In the genomic region with DNA sequence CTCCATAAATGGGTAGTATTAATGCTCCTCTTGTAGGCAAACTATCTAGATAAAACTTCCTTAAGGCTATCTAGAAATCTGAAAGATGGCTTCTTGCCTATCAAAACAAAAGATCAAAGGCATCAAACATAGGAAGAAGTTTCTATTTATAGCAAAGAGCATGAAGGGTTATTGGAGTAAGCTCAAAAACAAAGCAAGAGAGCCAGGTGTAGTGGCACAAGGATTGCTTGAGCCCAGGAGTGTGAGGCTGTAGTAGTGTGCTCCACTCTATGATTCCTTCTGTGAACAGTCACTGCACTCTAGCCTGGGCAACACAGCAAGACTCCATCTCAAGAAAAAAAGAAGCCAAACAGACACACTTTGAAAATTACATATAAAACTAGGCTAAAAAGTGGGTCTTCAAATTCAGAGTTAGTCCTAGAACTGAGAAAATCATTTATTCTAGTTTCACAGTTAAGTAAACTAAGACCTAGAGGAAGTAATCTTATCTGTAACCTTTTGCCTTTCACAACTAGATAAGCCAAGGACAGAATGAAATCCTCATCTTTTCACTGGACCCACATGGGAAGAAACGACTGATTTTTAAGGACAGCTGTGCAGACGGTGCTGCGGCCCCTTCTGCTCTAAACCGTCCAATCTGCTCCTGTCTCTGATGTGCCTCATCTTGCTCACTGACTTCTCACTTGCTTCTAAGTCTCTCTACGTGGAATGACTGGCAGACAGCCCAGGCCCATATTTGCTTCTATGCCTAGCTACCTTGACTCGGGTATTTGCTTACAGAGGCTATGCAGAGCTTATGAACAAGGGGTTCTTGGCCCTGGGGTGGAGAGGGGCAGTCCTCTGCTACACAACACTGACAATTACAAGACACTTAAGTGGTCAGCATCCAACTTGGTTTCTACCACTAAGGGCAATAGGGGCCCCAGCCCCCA, we compare ENCODE assay signal across 12 cellular contexts. TPM values are rescaled to one million over a fixed set of nuclear protein-coding genes. Genes with fewer than 3 reads are reported as not detected.
DNase-seq lines count a peak whose midpoint lies in the region; ATAC-seq and TF ChIP-seq lines count a peak whose summit lies in the region.
"Had no signal": no experiment of that assay in that cellular context is flagged by ENCODE, and none has a peak within 500 bp of the region (broad histone marks: within the 10 kb centered on the region; RNA-seq: fewer than 3 reads in every experiment).

No MANE protein-coding gene starts in this region.

- whole genome bisulfite sequencing in body of pancreas, 2 donors, result 47 to 51% methylated on average over 6 of the region's 6 CpGs
- WGBS in hepatocyte (ENCODE audit: low lambda C conversion rate, missing lambda C conversion rate), result 69% methylated on average over 6 of the region's 6 CpGs

- peak overlapping the region; percentile 57 for H3K27ac Mint-ChIP-seq in osteocyte (ENCODE audit: unreplicated experiment)
- H3K27ac Mint-ChIP-seq: activated B cell treated with CpG ODN at 0.5 μM for 24 hours; dendritic cell treated with granulocyte-macrophage colony-stimulating factor and Interleukin-4, amounts not matched to agents 40 ng/mL and 50 ng/mL, for 4 days had no signal

- no peak for ATAC-seq in body of pancreas

- H3K4me2 ChIP-seq in hepatocyte, result no peak overlapping the region

- H2AFZ ChIP-seq in hepatocyte, result no peak overlapping the region

- peaks cover 12% of the 10 kb centered on the region for H3K4me1 Mint-ChIP-seq in osteocyte (ENCODE audit: unreplicated experiment)
- H3K4me1 Mint-ChIP-seq: activated B cell treated with CpG ODN at 0.5 μM for 24 hours had no signal

- H3K4me3 Mint-ChIP-seq in osteocyte (ENCODE audit: unreplicated experiment), result no peak overlapping the region
- H3K4me3 Mint-ChIP-seq: activated B cell treated with CpG ODN at 0.5 μM for 24 hours; dendritic cell treated with granulocyte-macrophage colony-stimulating factor and Interleukin-4, amounts not matched to agents 40 ng/mL and 50 ng/mL, for 4 days had no signal

- intact Hi-C loops in body of pancreas (cut with DNase I), result no loop called here

- no peak overlapping the region for H3K4me3 ChIP-seq in body of pancreas
- no peak overlapping the region for H3K4me3 ChIP-seq in hepatocyte

- in situ Hi-C loops in ACHN (cut with HindIII; ENCODE audit: low pct_ligation_motif_present, low pct_unique_long_range_greater_than_20kb, low sequenced_read_pairs), result no loop called here

- H3K9me3 ChIP-seq in body of pancreas, result no peaks in the 10 kb centered on the region
- H3K9me3 ChIP-seq in hepatocyte (ENCODE audit: low read depth), result no peaks in the 10 kb centered on the region

- no peak for DNase-seq in HEK293T (ENCODE audit: extremely low spot score)
- DNase-seq in body of pancreas, result peak; percentile 34 to 71 (median 42)
- no peak for DNase-seq in osteocyte (ENCODE audit: extremely low spot score, unreplicated experiment)
- DNase-seq in H4 (ENCODE audit: low spot score), result no peak
- no peak for DNase-seq in hepatocyte (ENCODE audit: low spot score)
- no peak for DNase-seq in ACHN
- no peak for DNase-seq in NCI-H1930 (lab: John Stamatoyannopoulos, UW)
- DNase-seq: activated B cell treated with CpG ODN at 0.5 μM for 24 hours; activated effector memory CD4-positive, alpha-beta T cell treated with anti-CD3 and anti-CD28 coated beads, Interleukin-2, amount 50 U/mL, for 16 hours; NCI-H1092 treated with DMSO at 0.1 percent for 48 hours had no signal

- no peaks in the 10 kb centered on the region for H3K79me2 ChIP-seq in hepatocyte

- H3K36me3 ChIP-seq in body of pancreas (replicated peaks in 1 of 2; ENCODE audit: insufficient read depth in 1 of 2, low read depth in 2 of 2) (peaks cover 0 to 3% of the 10 kb centered on the region in 2 donors), hepatocyte (replicated peaks; ENCODE audit: insufficient read depth, low read depth) (no peaks in the 10 kb centered on the region)

- no peaks in the 10 kb centered on the region for H4K20me1 ChIP-seq in hepatocyte (ENCODE audit: insufficient read depth, poor library complexity, severe bottlenecking)

- H3K9me3 Mint-ChIP-seq in osteocyte (ENCODE audit: unreplicated experiment), result no peaks in the 10 kb centered on the region
- H3K9me3 Mint-ChIP-seq: activated B cell treated with CpG ODN at 0.5 μM for 24 hours; dendritic cell treated with granulocyte-macrophage colony-stimulating factor and Interleukin-4, amounts not matched to agents 40 ng/mL and 50 ng/mL, for 4 days had no signal

- H3K27me3 ChIP-seq in body of pancreas (no peaks in the 10 kb centered on the region), hepatocyte (no peaks in the 10 kb centered on the region)

- no peak for TF ChIP-seq POLR2A in body of pancreas (IDR thresholded peaks at IDR 0.05)

- H3K27ac ChIP-seq in C4-2B (peak overlapping the region; percentile 56), body of pancreas (no peak overlapping the region), hepatocyte (no peak overlapping the region)

- TF ChIP-seq CTCF in C4-2B (conservative IDR thresholded peaks at IDR 0.05), result no peak
- TF ChIP-seq CTCF in body of pancreas (IDR thresholded peaks at IDR 0.05), result no peak
- TF ChIP-seq CTCF in osteocyte (IDR thresholded peaks at IDR 0.05), result no peak
- TF ChIP-seq CTCF in hepatocyte (IDR thresholded peaks at IDR 0.05; ENCODE audit: poor library complexity), result no peak

- H3K4me1 ChIP-seq in body of pancreas (peaks cover 11% of the 10 kb centered on the region), hepatocyte (ENCODE audit: insufficient read depth) (peaks cover 8% of the 10 kb centered on the region)

- CTCF ChIA-PET in HEK293T (lab: Yijun Ruan, JAX), result no interaction called here

- POLR2A ChIA-PET in HEK293T (lab: Yijun Ruan, JAX), result no interaction called here

- H3K9me2 ChIP-seq in hepatocyte (replicated peaks; ENCODE audit: insufficient read depth), result no peaks in the 10 kb centered on the region

- H3K27me3 Mint-ChIP-seq in osteocyte (ENCODE audit: unreplicated experiment), result no peaks in the 10 kb centered on the region
- H3K27me3 Mint-ChIP-seq: activated B cell treated with CpG ODN at 0.5 μM for 24 hours; dendritic cell treated with granulocyte-macrophage colony-stimulating factor and Interleukin-4, amounts not matched to agents 40 ng/mL and 50 ng/mL, for 4 days had no signal

- H3K36me3 Mint-ChIP-seq in osteocyte (ENCODE audit: unreplicated experiment), result peaks cover 22% of the 10 kb centered on the region

TF ChIP-seq in HEK293T, 16 proteins besides CTCF, POLR2A, EP300 and RAD21:
- TF ChIP-seq LEF1 (IDR thresholded peaks at IDR 0.05; ENCODE audit: borderline replicate concordance) (0 out of 2 replicates have a peak, but pooled peaks have one; percentile 7), FOXM1 (IDR thresholded peaks at IDR 0.05; ENCODE audit: borderline replicate concordance) (no peak)

RNA-seq across cellular contexts. Expression of a gene that starts 50.0 kb away (rescaled TPM):
- 10 to 100 TPM; 35.9 to 40.5 TPM for total RNA-seq in body of pancreas
- 146 and 156 TPM in 2 replicates for total RNA-seq in osteocyte
- 26.5 and 26.9 TPM in 2 replicates for total RNA-seq in H4 (2014; rRNA removed; shearing (Covaris generic))
- total RNA-seq in hepatocyte, result 59.6 and 61.2 TPM in 2 replicates
- polyA plus RNA-seq in hepatocyte, result 29.4 and 33.4 TPM in 2 replicates

Comparison
In these comparisons a context has a peak if more than half of its experiments do, and no peak if none do; other contexts are left out.
1. DNase-seq: peak in body of pancreas (4 of 4); none in HEK293T (single experiment), osteocyte (single experiment), H4 (single experiment), hepatocyte (single experiment), ACHN (single experiment) and NCI-H1930 (0 of 2).